ENCODE assay signal across 9 cellular contexts in the genomic region with DNA sequence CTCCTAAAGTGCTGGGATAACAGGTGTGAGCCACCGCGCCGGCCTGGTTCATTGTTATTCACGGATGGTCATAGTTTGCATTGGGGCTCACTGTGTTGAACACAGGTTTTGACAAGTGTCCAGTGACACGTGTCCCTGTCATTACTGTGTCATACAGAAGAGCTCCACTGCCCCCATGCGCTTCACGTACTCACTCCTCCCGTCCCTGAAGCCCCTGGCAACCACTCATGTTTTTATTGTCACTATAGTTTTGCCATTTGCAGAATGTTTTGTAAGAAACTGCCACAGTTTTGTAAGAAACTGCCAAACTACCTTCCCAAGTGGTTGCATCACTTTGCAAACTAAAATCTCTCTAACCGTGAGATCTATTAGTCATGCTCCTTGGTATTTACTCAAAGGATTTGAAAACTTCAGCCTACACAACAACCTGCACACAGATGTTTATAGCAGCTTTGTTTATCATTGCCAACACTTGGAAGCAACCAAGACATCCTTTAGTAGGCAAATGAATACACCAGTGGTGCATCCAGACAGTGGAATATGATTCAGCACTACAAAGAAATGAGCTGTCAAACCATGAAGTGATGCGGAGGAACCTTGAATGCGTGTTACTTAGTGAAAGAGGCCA.
A peak's percentile ranks its signal among the peaks of the same experiment; 100 is the strongest.
DNase-seq lines count a peak whose midpoint lies in the region; ATAC-seq and TF ChIP-seq lines count a peak whose summit lies in the region.
"Had no signal": no experiment of that assay in that cellular context is flagged by ENCODE, and none has a peak within 500 bp of the region (broad histone marks: within the 10 kb centered on the region; RNA-seq: fewer than 3 reads in every experiment).

No MANE protein-coding gene starts in this region.

- ATAC-seq in GM19324 (IDR thresholded peaks at IDR 0.05; ENCODE audit: low FRiP score, unreplicated experiment) (peak; percentile 20), SK-N-SH treated with all-trans-retinoic acid at 6 μM for 48 hours (peak; percentile 7; the same call in 2 of the 3 replicates)

- H3K4me3 ChIP-seq in fibroblast of mammary gland (ENCODE audit: control insufficient read depth, low read depth, low read length) (no peak overlapping the region), adrenal gland (no peak overlapping the region)

- no peak for TF ChIP-seq POLR2A in adrenal gland (IDR thresholded peaks at IDR 0.05)

- H3K27ac ChIP-seq in adrenal gland = no peak overlapping the region

- TF ChIP-seq CTCF in fibroblast of mammary gland (conservative IDR thresholded peaks at IDR 0.05; ENCODE audit: control insufficient read depth, insufficient read depth, low read depth, low read length) (no peak), adrenal gland (IDR thresholded peaks at IDR 0.05) (no peak), GM13976 (IDR thresholded peaks at IDR 0.05; ENCODE audit: borderline replicate concordance, control extremely low read depth, extremely low read depth, insufficient read depth, missing control alignments) (no peak)

- 72 to 81% (median 79%) methylated on average over 11 of the region's 11 CpGs for WGBS in adrenal gland, 4 donors

- in situ Hi-C loops in GM13976 (cut with MboI; ENCODE audit: low sequenced_read_pairs, unreplicated experiment) = no loop called here

- H3K36me3 ChIP-seq in adrenal gland (replicated peaks in 1 of 2) = no peaks in the 10 kb centered on the region

- H3K9me3 ChIP-seq in adrenal gland (replicated peaks in 1 of 3) = no peaks in the 10 kb centered on the region

- intact Hi-C loops in adrenal gland (cut with DNase I) = loop anchor here in 1 of 2 donors (5.0 kb wide), 1 partner anchor 261 kb away; no protein-coding TSS in a partner anchor

- H3K4me1 ChIP-seq in adrenal gland (replicated peaks in 1 of 2) = peaks cover 0 to 8% of the 10 kb centered on the region in 2 donors

- DNase-seq in AG08396 (ENCODE audit: low spot score) = peak; percentile 43
- peak; percentile 95 for DNase-seq in fibroblast of mammary gland (ENCODE audit: low read depth)
- DNase-seq in adrenal gland = no peak
- DNase-seq in GM13976 (ENCODE audit: low spot score) = no peak
- DNase-seq in NCI-H345 treated with DMSO at 0.1 percent for 48 hours (lab: John Stamatoyannopoulos, UW; ENCODE audit: unreplicated experiment) = no peak
- no peak for DNase-seq in cortex of kidney (lab: John Stamatoyannopoulos, UW)
- DNase-seq: Right ventricle myocardium superior had no signal

- no peaks in the 10 kb centered on the region for H3K27me3 ChIP-seq in adrenal gland

TF ChIP-seq in SK-N-SH treated with all-trans-retinoic acid at 6 μM for 48 hours, 23 proteins besides CTCF, POLR2A, EP300 and RAD21:
- TF ChIP-seq ZNF8 (CRISPR knock-in tag; IDR thresholded peaks at IDR 0.05) = no peak
- TF ChIP-seq, protein P1, sequence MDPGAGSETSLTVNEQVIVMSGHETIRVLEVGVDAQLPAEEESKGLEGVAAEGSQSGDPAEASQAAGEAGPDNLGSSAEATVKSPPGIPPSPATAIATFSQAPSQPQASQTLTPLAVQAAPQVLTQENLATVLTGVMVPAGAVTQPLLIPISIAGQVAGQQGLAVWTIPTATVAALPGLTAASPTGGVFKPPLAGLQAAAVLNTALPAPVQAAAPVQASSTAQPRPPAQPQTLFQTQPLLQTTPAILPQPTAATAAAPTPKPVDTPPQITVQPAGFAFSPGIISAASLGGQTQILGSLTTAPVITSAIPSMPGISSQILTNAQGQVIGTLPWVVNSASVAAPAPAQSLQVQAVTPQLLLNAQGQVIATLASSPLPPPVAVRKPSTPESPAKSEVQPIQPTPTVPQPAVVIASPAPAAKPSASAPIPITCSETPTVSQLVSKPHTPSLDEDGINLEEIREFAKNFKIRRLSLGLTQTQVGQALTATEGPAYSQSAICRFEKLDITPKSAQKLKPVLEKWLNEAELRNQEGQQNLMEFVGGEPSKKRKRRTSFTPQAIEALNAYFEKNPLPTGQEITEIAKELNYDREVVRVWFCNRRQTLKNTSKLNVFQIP (CRISPR knock-in tag; IDR thresholded peaks at IDR 0.05; ENCODE audit: borderline replicate concordance, low read depth) = no peak
- no peak for TF ChIP-seq ZNF70 (CRISPR knock-in tag; IDR thresholded peaks at IDR 0.05)
- TF ChIP-seq ZC3H10 (CRISPR knock-in tag; IDR thresholded peaks at IDR 0.05) = no peak
- no peak for TF ChIP-seq TCF4 (CRISPR knock-in tag; IDR thresholded peaks at IDR 0.05; ENCODE audit: borderline replicate concordance)
- TF ChIP-seq TOX (CRISPR knock-in tag; IDR thresholded peaks at IDR 0.05; ENCODE audit: borderline replicate concordance) = no peak

Comparison
In these comparisons a context has a peak if more than half of its experiments do, and no peak if none do; other contexts are left out.
1. DNase-seq: peak in AG08396 (single experiment) and fibroblast of mammary gland (single experiment); none in adrenal gland (0 of 7), GM13976 (single experiment), NCI-H345 treated with DMSO at 0.1 percent for 48 hours (single experiment) and cortex of kidney (single experiment).